In genomic region chr12:52223411-52224039, GRCh38 we compare ENCODE assay signal across 1 cellular context.
TF ChIP-seq lines count a peak whose summit lies in the region.

No MANE protein-coding gene starts in this region.

TF ChIP-seq in HCT116, 20 proteins besides CTCF, POLR2A, EP300 and RAD21 (continued from another document):
- TF ChIP-seq, protein P1, sequence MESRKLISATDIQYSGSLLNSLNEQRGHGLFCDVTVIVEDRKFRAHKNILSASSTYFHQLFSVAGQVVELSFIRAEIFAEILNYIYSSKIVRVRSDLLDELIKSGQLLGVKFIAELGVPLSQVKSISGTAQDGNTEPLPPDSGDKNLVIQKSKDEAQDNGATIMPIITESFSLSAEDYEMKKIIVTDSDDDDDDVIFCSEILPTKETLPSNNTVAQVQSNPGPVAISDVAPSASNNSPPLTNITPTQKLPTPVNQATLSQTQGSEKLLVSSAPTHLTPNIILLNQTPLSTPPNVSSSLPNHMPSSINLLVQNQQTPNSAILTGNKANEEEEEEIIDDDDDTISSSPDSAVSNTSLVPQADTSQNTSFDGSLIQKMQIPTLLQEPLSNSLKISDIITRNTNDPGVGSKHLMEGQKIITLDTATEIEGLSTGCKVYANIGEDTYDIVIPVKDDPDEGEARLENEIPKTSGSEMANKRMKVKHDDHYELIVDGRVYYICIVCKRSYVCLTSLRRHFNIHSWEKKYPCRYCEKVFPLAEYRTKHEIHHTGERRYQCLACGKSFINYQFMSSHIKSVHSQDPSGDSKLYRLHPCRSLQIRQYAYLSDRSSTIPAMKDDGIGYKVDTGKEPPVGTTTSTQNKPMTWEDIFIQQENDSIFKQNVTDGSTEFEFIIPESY (IDR thresholded peaks at IDR 0.05; ENCODE audit: extremely low read depth, insufficient replicate concordance, low read length): no peak
- TF ChIP-seq EGR1 (IDR thresholded peaks at IDR 0.05; ENCODE audit: low read depth) (no peak), SIN3A (IDR thresholded peaks at IDR 0.05; ENCODE audit: low read depth) (no peak), YY1 (IDR thresholded peaks at IDR 0.05; ENCODE audit: extremely low read depth, insufficient replicate concordance, low read depth, low read length) (no peak), EZH2phosphoT487 (IDR thresholded peaks at IDR 0.05; ENCODE audit: borderline replicate concordance) (no peak)
- TF ChIP-seq, protein P2, sequence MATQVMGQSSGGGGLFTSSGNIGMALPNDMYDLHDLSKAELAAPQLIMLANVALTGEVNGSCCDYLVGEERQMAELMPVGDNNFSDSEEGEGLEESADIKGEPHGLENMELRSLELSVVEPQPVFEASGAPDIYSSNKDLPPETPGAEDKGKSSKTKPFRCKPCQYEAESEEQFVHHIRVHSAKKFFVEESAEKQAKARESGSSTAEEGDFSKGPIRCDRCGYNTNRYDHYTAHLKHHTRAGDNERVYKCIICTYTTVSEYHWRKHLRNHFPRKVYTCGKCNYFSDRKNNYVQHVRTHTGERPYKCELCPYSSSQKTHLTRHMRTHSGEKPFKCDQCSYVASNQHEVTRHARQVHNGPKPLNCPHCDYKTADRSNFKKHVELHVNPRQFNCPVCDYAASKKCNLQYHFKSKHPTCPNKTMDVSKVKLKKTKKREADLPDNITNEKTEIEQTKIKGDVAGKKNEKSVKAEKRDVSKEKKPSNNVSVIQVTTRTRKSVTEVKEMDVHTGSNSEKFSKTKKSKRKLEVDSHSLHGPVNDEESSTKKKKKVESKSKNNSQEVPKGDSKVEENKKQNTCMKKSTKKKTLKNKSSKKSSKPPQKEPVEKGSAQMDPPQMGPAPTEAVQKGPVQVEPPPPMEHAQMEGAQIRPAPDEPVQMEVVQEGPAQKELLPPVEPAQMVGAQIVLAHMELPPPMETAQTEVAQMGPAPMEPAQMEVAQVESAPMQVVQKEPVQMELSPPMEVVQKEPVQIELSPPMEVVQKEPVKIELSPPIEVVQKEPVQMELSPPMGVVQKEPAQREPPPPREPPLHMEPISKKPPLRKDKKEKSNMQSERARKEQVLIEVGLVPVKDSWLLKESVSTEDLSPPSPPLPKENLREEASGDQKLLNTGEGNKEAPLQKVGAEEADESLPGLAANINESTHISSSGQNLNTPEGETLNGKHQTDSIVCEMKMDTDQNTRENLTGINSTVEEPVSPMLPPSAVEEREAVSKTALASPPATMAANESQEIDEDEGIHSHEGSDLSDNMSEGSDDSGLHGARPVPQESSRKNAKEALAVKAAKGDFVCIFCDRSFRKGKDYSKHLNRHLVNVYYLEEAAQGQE (IDR thresholded peaks at IDR 0.05; ENCODE audit: low read depth): no peak
